In genomic region chr6:163443985-163444553, GRCh38 we compare ENCODE assay signal across 22 cellular contexts. TPM values are rescaled to one million over a fixed set of nuclear protein-coding genes. Genes with fewer than 3 reads are reported as not detected.
A peak's percentile ranks its signal among the peaks of the same experiment; 100 is the strongest.
DNase-seq lines count a peak whose midpoint lies in the region; ATAC-seq and TF ChIP-seq lines count a peak whose summit lies in the region.
"Had no signal": no experiment of that assay in that cellular context is flagged by ENCODE, and none has a peak within 500 bp of the region (broad histone marks: within the 10 kb centered on the region; RNA-seq: fewer than 3 reads in every experiment).

No MANE protein-coding gene starts in this region.

- H3K4me2 ChIP-seq in HCT116 (ENCODE audit: low read length) = no peak overlapping the region

- H3K36me3 Mint-ChIP-seq in WTC11 (peaks cover 3% of the 10 kb centered on the region; the same call in 1 of the 2 replicates), mesothelial cell of epicardium (peaks cover 3% of the 10 kb centered on the region)
- H3K36me3 Mint-ChIP-seq: IgD-negative memory B cell had no signal

- 42 to 57% (median 55%) methylated on average over 3 of the region's 3 CpGs for WGBS in psoas muscle, 3 donors

- H3K27ac Mint-ChIP-seq in WTC11 (peak overlapping the region; percentile 30), mesothelial cell of epicardium (no peak overlapping the region)
- H3K27ac Mint-ChIP-seq: activated CD8-positive, alpha-beta T cell treated with anti-CD3 and anti-CD28 coated beads for 36 hours; activated naive CD8-positive, alpha-beta T cell treated with anti-CD3 and anti-CD28 coated beads, Interleukin-2, amount 50 U/mL, for 24 hours; IgD-negative memory B cell had no signal

- H3K27me3 ChIP-seq in HCT116 (ENCODE audit: insufficient read depth, low read length) = no peaks in the 10 kb centered on the region
- no peaks in the 10 kb centered on the region for H3K27me3 ChIP-seq in psoas muscle (ENCODE audit: insufficient read depth in 3 of 3, low read length in 2 of 3)
- H3K27me3 ChIP-seq: heart right ventricle, ovary, Peyer's patch had no signal

- H3K4me3 Mint-ChIP-seq in WTC11 (no peak overlapping the region), mesothelial cell of epicardium (no peak overlapping the region)
- H3K4me3 Mint-ChIP-seq: activated CD8-positive, alpha-beta T cell treated with anti-CD3 and anti-CD28 coated beads for 36 hours; activated naive CD8-positive, alpha-beta T cell treated with anti-CD3 and anti-CD28 coated beads, Interleukin-2, amount 50 U/mL, for 24 hours; CD14-positive monocyte; IgD-negative memory B cell had no signal

- RAD21 ChIA-PET in HCT116 (lab: Charles Lee; ENCODE audit: low non-redundant PET in 1 of 2, low total read pairs in 2 of 2, uncharacterized antibody in 2 of 2, unreplicated experiment in 2 of 2) = no interaction called here

- H3K36me3 ChIP-seq in HCT116 (ENCODE audit: control insufficient read depth in 1 of 2, insufficient read depth in 2 of 2, low read length in 2 of 2) (no peaks in the 10 kb centered on the region), psoas muscle (ENCODE audit: insufficient read depth in 1 of 2, low read depth in 1 of 2) (no peaks in the 10 kb centered on the region)
- H3K36me3 ChIP-seq: ovary, Peyer's patch, thoracic aorta, WERI-Rb-1 had no signal

- ATAC-seq in HCT116 = peak; percentile 50; the same call in 1 of the 2 replicates
- peak; percentile 74 for ATAC-seq in WTC11
- peak in 3 of 4 donors; percentile 29 to 46 (median 46) for ATAC-seq in psoas muscle
- no peak for ATAC-seq in omental fat pad (ENCODE audit: low FRiP score)
- ATAC-seq in HG03135 (IDR thresholded peaks at IDR 0.05; ENCODE audit: unreplicated experiment) = no peak
- ATAC-seq: activated CD8-positive, alpha-beta T cell treated with anti-CD3 and anti-CD28 coated beads for 36 hours; activated naive CD8-positive, alpha-beta T cell treated with anti-CD3 and anti-CD28 coated beads, Interleukin-2, amount 50 U/mL, for 24 hours had no signal

- peaks cover 49% of the 10 kb centered on the region for H3K4me1 Mint-ChIP-seq in WTC11
- peaks cover 14% of the 10 kb centered on the region for H3K4me1 Mint-ChIP-seq in mesothelial cell of epicardium

- H2AFZ ChIP-seq in HCT116 (ENCODE audit: low read depth, low read length, poor library complexity, severe bottlenecking) = no peak overlapping the region

- TF ChIP-seq POLR2A in HCT116 (IDR thresholded peaks at IDR 0.05; ENCODE audit: borderline replicate concordance, extremely low read depth, insufficient read depth, insufficient read length) = no peak

- H3K27ac ChIP-seq in HCT116 (ENCODE audit: low read depth, low read length) (no peak overlapping the region), psoas muscle (peak overlapping the region; percentile 51)
- H3K27ac ChIP-seq: ovary, Peyer's patch, skin epidermis, thoracic aorta, WERI-Rb-1 had no signal

- no peak for TF ChIP-seq RAD21 in HCT116 (IDR thresholded peaks at IDR 0.05; ENCODE audit: low read depth)

- H3K27me3 Mint-ChIP-seq in WTC11 (ENCODE audit: low read depth) = no peaks in the 10 kb centered on the region
- no peaks in the 10 kb centered on the region for H3K27me3 Mint-ChIP-seq in mesothelial cell of epicardium (ENCODE audit: low read depth)
- H3K27me3 Mint-ChIP-seq: activated CD8-positive, alpha-beta T cell treated with anti-CD3 and anti-CD28 coated beads for 36 hours; activated naive CD8-positive, alpha-beta T cell treated with anti-CD3 and anti-CD28 coated beads, Interleukin-2, amount 50 U/mL, for 24 hours; IgD-negative memory B cell had no signal

- H3K4me3 ChIP-seq in HCT116 (replicated peaks in 1 of 2; ENCODE audit: low read depth in 1 of 2, low read length in 2 of 2) = no peak overlapping the region
- no peak overlapping the region for H3K4me3 ChIP-seq in fibroblast of the aortic adventitia (ENCODE audit: low read depth, low read length)
- H3K4me3 ChIP-seq in psoas muscle = peak overlapping the region; percentile 20
- H3K4me3 ChIP-seq: heart right ventricle, ovary, Peyer's patch, skin epidermis, thoracic aorta had no signal

- no peaks in the 10 kb centered on the region for H3K9me3 ChIP-seq in HCT116 (ENCODE audit: control insufficient read depth in 1 of 2, insufficient read depth in 1 of 2, low read depth in 1 of 2, low read length in 2 of 2)
- H3K9me3 ChIP-seq in psoas muscle = no peaks in the 10 kb centered on the region
- H3K9me3 ChIP-seq: heart right ventricle, ovary, Peyer's patch, thoracic aorta had no signal

- H3K9me3 Mint-ChIP-seq in WTC11 (no peaks in the 10 kb centered on the region), mesothelial cell of epicardium (no peaks in the 10 kb centered on the region)
- H3K9me3 Mint-ChIP-seq: activated CD8-positive, alpha-beta T cell treated with anti-CD3 and anti-CD28 coated beads for 36 hours; activated naive CD8-positive, alpha-beta T cell treated with anti-CD3 and anti-CD28 coated beads, Interleukin-2, amount 50 U/mL, for 24 hours; CD14-positive monocyte; IgD-negative memory B cell had no signal

- no TSS peak for BruUV-seq in HCT116 (replicated peaks; lab: Mats Ljungman, UMichigan)

- H3K4me1 ChIP-seq in HCT116 (ENCODE audit: control insufficient read depth in 1 of 2, insufficient read depth in 2 of 2, low read length in 2 of 2) (no peaks in the 10 kb centered on the region), psoas muscle (peaks cover 81% of the 10 kb centered on the region)

- H3K79me2 ChIP-seq in HCT116 (ENCODE audit: insufficient read depth, low read length) = peaks cover 73% of the 10 kb centered on the region

- CTCF ChIA-PET in HCT116 (lab: Charles Lee) (no interaction called here), WTC11 (lab: Charles Lee) (no interaction called here)

- H3K9me2 ChIP-seq in HCT116 (ENCODE audit: insufficient read depth) = no peaks in the 10 kb centered on the region

- TF ChIP-seq CTCF in HCT116 (IDR thresholded peaks at IDR 0.05 in 2 of 3, conservative IDR thresholded peaks at IDR 0.05 in 1 of 3; ENCODE audit: borderline replicate concordance in 1 of 3, insufficient read depth in 1 of 3, low read depth in 2 of 3, low read length in 2 of 3) (no peak), WTC11 (IDR thresholded peaks at IDR 0.05) (no peak), fibroblast of the aortic adventitia (IDR thresholded peaks at IDR 0.05; ENCODE audit: insufficient read depth, low read length) (peak; percentile 11), psoas muscle (IDR thresholded peaks at IDR 0.05) (no peak), omental fat pad (IDR thresholded peaks at IDR 0.05) (no peak), mesothelial cell of epicardium (IDR thresholded peaks at IDR 0.05; ENCODE audit: unreplicated experiment) (no peak)

- no peaks in the 10 kb centered on the region for H4K20me1 ChIP-seq in HCT116 (ENCODE audit: insufficient read depth)

- intact Hi-C loops in HCT116 (cut with micrococcal nuclease) (no loop called here), psoas muscle (cut with DNase I) (no loop called here)

- POLR2A ChIA-PET in HCT116 (lab: Charles Lee) = no interaction called here
- POLR2A ChIA-PET in WTC11 (lab: Charles Lee) = no interaction called here

- H3K9ac ChIP-seq in HCT116 (ENCODE audit: low read length) = no peak overlapping the region

- DNase-seq in HCT116 (ENCODE audit: low read depth, low spot score) (no peak), WTC11 (ENCODE audit: low spot score) (no peak), fibroblast of the aortic adventitia (ENCODE audit: low read depth) (no peak), psoas muscle (no peak), omental fat pad (ENCODE audit: low spot score) (no peak), mesothelial cell of epicardium (ENCODE audit: low spot score in 2 of 2, unreplicated experiment in 2 of 2) (no peak)
- DNase-seq: activated CD8-positive, alpha-beta T cell treated with anti-CD3 and anti-CD28 coated beads for 36 hours; activated naive CD8-positive, alpha-beta T cell treated with anti-CD3 and anti-CD28 coated beads, Interleukin-2, amount 50 U/mL, for 24 hours; DND-41; heart right ventricle; NCI-H2081 treated with DMSO at 0.1 percent for 48 hours; NCI-H748 treated with DMSO at 0.1 percent for 48 hours; ovary; Peyer's patch; stimulated activated CD4-positive, alpha-beta T cell treated with anti-CD3 and anti-CD28 coated beads, Interleukin-4, amount 100 ng/mL, for 24 hours; stimulated activated CD8-positive, alpha-beta memory T cell treated with anti-CD3 and anti-CD28 coated beads, Interleukin-4, amount 100 ng/mL, for 48 hours; WERI-Rb-1 had no signal

TF ChIP-seq in HCT116, 20 proteins besides CTCF, POLR2A, EP300 and RAD21 (continues in another document):
- no peak for TF ChIP-seq FOSL1 (IDR thresholded peaks at IDR 0.05; ENCODE audit: low read depth)
- TF ChIP-seq ZFX (IDR thresholded peaks at IDR 0.05) = no peak

TF ChIP-seq in WTC11, 78 proteins besides CTCF, POLR2A, EP300 and RAD21 (continues in another document):
- no peak for TF ChIP-seq E2F4 (CRISPR knock-in tag; IDR thresholded peaks at IDR 0.05; ENCODE audit: borderline replicate concordance, low read depth)

RNA-seq across cellular contexts. Expression of gene QKI, which starts 29.6 kb away (rescaled TPM):
- 35.3 TPM for total RNA-seq in HCT116 (2021; ENCODE audit: unreplicated experiment)
- 20.4 and 20.9 TPM in 2 replicates for polyA plus RNA-seq in HCT116 (2012)
- 134 to 145 TPM (median 138 TPM) in 3 replicates for total RNA-seq in WTC11 (2021)
- total RNA-seq in fibroblast of the aortic adventitia (ENCODE audit: low replicate concordance) = 125 and 145 TPM in 2 replicates
- total RNA-seq in psoas muscle = 100 to 1,000 TPM; 275 to 421 (median 308) TPM
- polyA plus RNA-seq in psoas muscle = 100 to 1,000 TPM in 1 of 3 donors, 10 to 100 TPM in 2; 62.0 to 266 (median 82.1) TPM
- total RNA-seq in omental fat pad = 100 to 1,000 TPM; 229 to 300 (median 263) TPM
- total RNA-seq in mesothelial cell of epicardium = 129 to 138 TPM (median 133 TPM) in 3 replicates

Comparison
In these comparisons a context has a peak if more than half of its experiments do, and no peak if none do; other contexts are left out.
1. ATAC-seq: peak in HCT116 (single experiment), WTC11 (single experiment) and psoas muscle (3 of 4); none in omental fat pad (single experiment) and HG03135 (single experiment).